19 cellular contexts compared by ENCODE assay signal in the genomic region with DNA sequence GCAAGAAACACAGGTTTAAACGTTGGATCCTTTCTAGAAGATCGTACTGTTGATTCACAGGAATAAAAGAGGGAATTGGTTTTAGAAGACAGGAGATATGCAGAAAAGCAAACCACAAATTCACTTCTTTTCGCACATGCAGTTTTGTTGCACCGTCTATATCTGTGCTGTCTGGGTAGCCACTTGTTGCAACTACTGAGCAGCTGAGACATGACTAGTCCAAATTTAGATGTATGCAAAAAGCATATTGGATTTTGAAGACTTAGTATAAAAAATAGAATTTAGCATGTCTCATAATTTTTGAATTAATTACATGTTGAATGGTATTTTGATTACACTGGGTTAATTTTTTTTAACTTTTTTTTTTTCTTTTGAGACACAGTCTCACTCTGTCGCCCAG.
"Had no signal": no experiment of that assay in that cellular context is flagged by ENCODE, and none has a peak within 500 bp of the region (broad histone marks: within the 10 kb centered on the region; RNA-seq: fewer than 3 reads in every experiment).

No MANE protein-coding gene starts in this region.

- H3K4me1 ChIP-seq: lower lobe of right lung, neural progenitor cell, right lobe of liver, vagina had no signal

- H3K27me3 ChIP-seq: dorsolateral prefrontal cortex, neural progenitor cell, right lobe of liver, stomach, thyroid gland, vagina had no signal

- H3K9me3 Mint-ChIP-seq: immature natural killer cell; natural killer cell treated with Interleukin-12 subunit alpha and Interleukin-12 subunit beta and Interleukin-15 and Interleukin-18, amount 100 ng/mL, for 72 hours had no signal

- H3K27ac ChIP-seq: dorsolateral prefrontal cortex, lower lobe of right lung, neural progenitor cell, right lobe of liver, stomach, thyroid gland, vagina had no signal

- H3K27ac Mint-ChIP-seq: natural killer cell treated with Interleukin-12 subunit alpha and Interleukin-12 subunit beta and Interleukin-15 and Interleukin-18, amount 100 ng/mL, for 72 hours; neural progenitor cell had no signal

- H3K4me2 ChIP-seq: neural progenitor cell had no signal

- H3K4me1 Mint-ChIP-seq: neural progenitor cell had no signal

- H3K36me3 ChIP-seq: lower lobe of right lung, neural progenitor cell, right lobe of liver, stomach, thyroid gland, vagina had no signal

- H2AFZ ChIP-seq: neural progenitor cell had no signal

- ATAC-seq: left ventricle myocardium superior; lower lobe of right lung; natural killer cell treated with Interleukin-12 subunit alpha and Interleukin-12 subunit beta and Interleukin-15 and Interleukin-18, amount 100 ng/mL, for 72 hours; right lobe of liver had no signal

- H3K9ac ChIP-seq: neural progenitor cell had no signal

- H3K4me3 ChIP-seq: dorsolateral prefrontal cortex, lower lobe of right lung, neural progenitor cell, right lobe of liver, stomach, thyroid gland, vagina had no signal

- H3K9me3 ChIP-seq: lower lobe of right lung, right lobe of liver, stomach, thyroid gland, vagina had no signal

- H3K4me3 Mint-ChIP-seq: immature natural killer cell; natural killer cell treated with Interleukin-12 subunit alpha and Interleukin-12 subunit beta and Interleukin-15 and Interleukin-18, amount 100 ng/mL, for 72 hours; neural progenitor cell had no signal

- DNase-seq: dorsolateral prefrontal cortex; effector CD4-positive, alpha-beta T cell; hypothalamus; immature natural killer cell; left ventricle myocardium superior; lower lobe of right lung; nucleus accumbens; right lobe of liver; small intestine; stimulated activated CD4-positive, alpha-beta T cell treated with anti-CD3 and anti-CD28 coated beads, Interleukin-12 subunit alpha, Interleukin-12 subunit beta, amount 100 ng/mL, for 4 hours; stimulated activated CD4-positive, alpha-beta T cell treated with anti-CD3 and anti-CD28 coated beads, Interleukin-1b, Interleukin-23, amount 100 ng/mL, for 48 hours; stimulated activated CD4-positive, alpha-beta T cell treated with anti-CD3 and anti-CD28 coated beads, Interleukin-4, amount 100 ng/mL, for 1 hour; stimulated activated CD8-positive, alpha-beta memory T cell treated with anti-CD3 and anti-CD28 coated beads, Interleukin-4, amount 100 ng/mL, for 48 hours; stimulated activated naive CD4-positive, alpha-beta T cell treated with Interleukin-2 at 50 U/mL for 16 hours; stomach; thyroid gland had no signal

- H3K27me3 Mint-ChIP-seq: natural killer cell treated with Interleukin-12 subunit alpha and Interleukin-12 subunit beta and Interleukin-15 and Interleukin-18, amount 100 ng/mL, for 72 hours had no signal
